Comparison of ENCODE assay signal across 1 cellular context in the genomic region with DNA sequence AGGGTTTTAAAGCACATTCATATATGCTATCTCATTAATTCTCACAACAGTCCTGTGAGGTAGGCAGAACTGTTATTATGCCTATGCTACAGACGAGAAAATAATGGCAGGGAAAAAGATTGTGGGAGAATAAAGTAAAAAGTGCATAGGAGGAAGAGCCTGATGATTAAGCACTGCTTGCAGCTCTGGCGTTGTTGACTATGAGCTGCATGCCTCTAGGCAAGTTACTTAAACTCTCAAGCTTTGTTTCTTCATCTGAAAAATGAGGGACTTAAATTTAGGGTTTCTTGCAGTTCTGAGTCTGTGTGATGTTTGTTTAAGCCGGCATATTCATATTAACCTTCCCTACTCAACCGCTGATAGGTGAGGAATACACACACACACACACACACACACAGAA.
TF ChIP-seq lines count a peak whose summit lies in the region.

No MANE protein-coding gene starts in this region.

TF ChIP-seq in A549, 52 proteins besides CTCF, POLR2A, EP300 and RAD21:
- TF ChIP-seq BCL3 (IDR thresholded peaks at IDR 0.05) (no peak), TFCP2L1 (CRISPR knock-in tag; IDR thresholded peaks at IDR 0.05) (no peak), CBX2 (IDR thresholded peaks at IDR 0.05; ENCODE audit: borderline replicate concordance, low read depth) (no peak), HDAC2 (IDR thresholded peaks at IDR 0.05) (no peak)
